8 cellular contexts compared by ENCODE assay signal in genomic region chr22:34111210-34111824, GRCh38.
DNase-seq lines count a peak whose midpoint lies in the region; ATAC-seq lines count a peak whose summit lies in the region.

No MANE protein-coding gene starts in this region.

- in situ Hi-C loops in HAP-1 (cut with MboI; ENCODE audit: low sequenced_read_pairs) = loop anchor here (25.0 kb wide), 1 partner anchor 599 kb away; no protein-coding TSS in a partner anchor

- H3K27me3 ChIP-seq in HAP-1 (ENCODE audit: low read depth) = no peaks in the 10 kb centered on the region

- no peaks in the 10 kb centered on the region for H3K9me3 ChIP-seq in HAP-1

- no peak overlapping the region for H3K4me3 ChIP-seq in HAP-1

- no peak for ATAC-seq in GM19324 (IDR thresholded peaks at IDR 0.05; ENCODE audit: low FRiP score, unreplicated experiment)

- peak; percentile 26 for DNase-seq in DMS153 treated with DMSO at 0.1 percent for 48 hours (lab: John Stamatoyannopoulos, UW; ENCODE audit: unreplicated experiment)
- no peak for DNase-seq in DMS153 (lab: John Stamatoyannopoulos, UW)
- DNase-seq in HAP-1 (ENCODE audit: low spot score in 2 of 2) = peak; percentile 38 to 51
- DNase-seq in SW480 (ENCODE audit: low spot score) = peak; percentile 40
- peak; percentile 24 for DNase-seq in germinal center (ENCODE audit: low spot score)
- peak; percentile 10 for DNase-seq in putamen (ENCODE audit: low spot score)
- DNase-seq in NOMO-1 treated with DMSO at 0.1 percent for 48 hours (lab: John Stamatoyannopoulos, UW; ENCODE audit: unreplicated experiment) = no peak

- H3K36me3 ChIP-seq in HAP-1 (replicated peaks) = no peaks in the 10 kb centered on the region

- no peaks in the 10 kb centered on the region for H3K4me1 ChIP-seq in HAP-1

Comparison
In these comparisons a context has a peak if more than half of its experiments do, and no peak if none do; other contexts are left out.
1. DNase-seq: peak in DMS153 treated with DMSO at 0.1 percent for 48 hours (single experiment), HAP-1 (2 of 2), SW480 (single experiment), germinal center (single experiment) and putamen (single experiment); none in DMS153 (single experiment) and NOMO-1 treated with DMSO at 0.1 percent for 48 hours (single experiment).